ENCODE assay signal across 8 cellular contexts in the genomic region with DNA sequence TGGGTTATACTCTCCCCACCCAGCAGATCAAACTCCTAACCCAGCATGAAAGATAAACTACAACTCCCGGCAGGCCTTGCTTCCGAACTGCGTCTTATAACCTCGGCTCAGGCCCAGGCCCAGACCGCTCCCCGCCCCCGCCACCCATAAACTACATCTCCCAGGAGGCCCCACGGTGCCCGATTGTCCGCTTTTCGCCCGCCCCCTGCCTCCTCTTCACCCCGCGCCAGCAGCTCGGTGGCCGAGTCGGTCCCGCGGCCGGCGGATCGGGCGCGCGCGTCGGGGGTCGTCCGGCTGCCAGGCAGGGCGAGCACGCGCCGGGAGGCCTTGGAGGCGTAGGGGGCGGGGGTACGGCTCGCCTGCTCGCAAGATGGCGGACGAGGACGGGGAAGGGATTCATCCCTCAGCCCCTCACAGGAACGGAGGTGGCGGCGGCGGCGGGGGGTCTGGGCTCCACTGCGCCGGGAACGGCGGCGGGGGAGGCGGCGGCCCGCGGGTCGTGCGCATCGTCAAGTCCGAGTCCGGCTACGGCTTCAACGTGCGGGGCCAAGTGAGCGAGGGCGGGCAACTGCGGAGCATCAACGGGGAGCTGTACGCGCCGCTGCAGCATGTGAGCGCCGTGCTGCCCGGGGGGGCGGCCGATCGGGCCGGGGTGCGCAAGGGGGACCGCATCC. TPM values are rescaled to one million over a fixed set of nuclear protein-coding genes. Genes with fewer than 3 reads are reported as not detected.
DNase-seq lines count a peak whose midpoint lies in the region; ATAC-seq, FAIRE-seq and TF ChIP-seq lines count a peak whose summit lies in the region.

A gene (plus strand): TSS at position 219 of the 674 bp plus-strand sequence. CDS start 152 bp downstream, at position 371.

- H3K27me3 ChIP-seq in right atrium auricular region = no peaks in the 10 kb centered on the region
- H3K27me3 ChIP-seq in uterus = no peaks in the 10 kb centered on the region

- peak; percentile 92 for ATAC-seq in HG02973 (IDR thresholded peaks at IDR 0.05; ENCODE audit: unreplicated experiment)

- FAIRE-seq in GM18507 (lab: Jason Lieb, UNC) = peak; percentile 85

- H3K9me3 Mint-ChIP-seq in T-helper 2 cell treated with Interferon-gamma antibody and Interleukin-4, amounts not matched to agents 5 μg/mL and 100 μg/mL, for 36 hours = no peaks in the 10 kb centered on the region

- H3K4me3 ChIP-seq in right atrium auricular region = peak within 1 kb of the TSS; percentile 83 to 95
- peak within 1 kb of the TSS; percentile 94 to 98 for H3K4me3 ChIP-seq in uterus

- peaks cover 34% of the 10 kb centered on the region for H3K4me1 Mint-ChIP-seq in T-helper 2 cell treated with Interferon-gamma antibody and Interleukin-4, amounts not matched to agents 5 μg/mL and 100 μg/mL, for 36 hours (ENCODE audit: low read depth)

- peaks cover 0 to 27% of the 10 kb centered on the region in 2 donors for H3K4me1 ChIP-seq in right atrium auricular region
- H3K4me1 ChIP-seq in uterus = peaks cover 0 to 4% of the 10 kb centered on the region in 2 donors

- DNase-seq in GM18507 (ENCODE audit: extremely low spot score, insufficient read length, low read depth) = peak; percentile 90
- peak; percentile 85 for DNase-seq in NCI-H2029 (lab: John Stamatoyannopoulos, UW)
- DNase-seq in T-helper 2 cell treated with Interferon-gamma antibody and Interleukin-4, amounts not matched to agents 5 μg/mL and 100 μg/mL, for 36 hours (ENCODE audit: low spot score) = peak; percentile 82
- DNase-seq in anterior cingulate cortex (lab: John Stamatoyannopoulos, UW) = peak; percentile 48 to 96 (median 90)
- DNase-seq in right atrium auricular region (ENCODE audit: low spot score) = peak; percentile 93
- peak; percentile 95 for DNase-seq in putamen (ENCODE audit: low spot score)
- DNase-seq in uterus = peak; percentile 89 to 96

- peak in 1 of 2 donors; percentile 29 for TF ChIP-seq CTCF in right atrium auricular region (IDR thresholded peaks at IDR 0.05)
- no peak for TF ChIP-seq CTCF in uterus (IDR thresholded peaks at IDR 0.05)

- peaks cover 12% of the 10 kb centered on the region for H3K36me3 Mint-ChIP-seq in T-helper 2 cell treated with Interferon-gamma antibody and Interleukin-4, amounts not matched to agents 5 μg/mL and 100 μg/mL, for 36 hours (ENCODE audit: low read depth)

- intact Hi-C loops in uterus (cut with DNase I; ENCODE audit: low total_unique reads) = no loop called here

- H3K27ac Mint-ChIP-seq in T-helper 2 cell treated with Interferon-gamma antibody and Interleukin-4, amounts not matched to agents 5 μg/mL and 100 μg/mL, for 36 hours = peak within 1 kb of the TSS; percentile 99

- H3K9me3 ChIP-seq in right atrium auricular region (no peaks in the 10 kb centered on the region), uterus (no peaks in the 10 kb centered on the region)

- TF ChIP-seq POLR2A in uterus (IDR thresholded peaks at IDR 0.05) = peak in 1 of 2 donors; percentile 75

- H3K36me3 ChIP-seq in right atrium auricular region = no peaks in the 10 kb centered on the region
- H3K36me3 ChIP-seq in uterus = no peaks in the 10 kb centered on the region

- H3K4me3 Mint-ChIP-seq in T-helper 2 cell treated with Interferon-gamma antibody and Interleukin-4, amounts not matched to agents 5 μg/mL and 100 μg/mL, for 36 hours = peak within 1 kb of the TSS; percentile 100

- peaks cover 10% of the 10 kb centered on the region for H3K27me3 Mint-ChIP-seq in T-helper 2 cell treated with Interferon-gamma antibody and Interleukin-4, amounts not matched to agents 5 μg/mL and 100 μg/mL, for 36 hours (ENCODE audit: low read depth)

- H3K27ac ChIP-seq in right atrium auricular region (peak within 1 kb of the TSS; percentile 95), uterus (peak within 1 kb of the TSS; percentile 92 to 97)

RNA-seq across cellular contexts. Expression of the gene that starts here (rescaled TPM):
- total RNA-seq in right atrium auricular region (10 to 100 TPM; 25.2 to 25.8 TPM), uterus (10 to 100 TPM; 22.3 to 52.7 (median 42.4) TPM)

Comparison
In these comparisons a context has a peak if more than half of its experiments do, and no peak if none do; other contexts are left out.
1. Peak in every context shown above with its lines: DNase-seq, ATAC-seq, H3K4me3 ChIP-seq and H3K27ac ChIP-seq.